ENCODE assay signal across 30 cellular contexts in the genomic region with DNA sequence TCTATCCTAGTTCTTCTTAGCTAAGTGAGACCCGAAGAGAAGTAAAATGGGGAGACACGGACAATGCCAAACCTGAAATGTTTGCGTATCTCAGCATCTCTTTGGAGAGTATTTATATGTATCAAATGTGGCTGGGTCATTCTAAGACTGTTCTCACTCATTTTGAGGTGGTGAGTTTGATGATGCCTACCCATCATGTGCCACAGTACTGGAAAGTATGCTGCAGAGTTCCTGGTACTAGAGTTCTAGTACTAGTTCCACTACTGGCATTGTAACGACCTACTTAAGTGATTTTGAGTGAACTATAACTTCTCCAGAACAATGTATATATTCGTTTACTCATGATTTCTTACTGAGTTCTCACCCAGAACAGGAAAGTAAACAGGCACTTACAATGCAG. TPM values are rescaled to one million over a fixed set of nuclear protein-coding genes. Genes with fewer than 3 reads are reported as not detected.
"Had no signal": no experiment of that assay in that cellular context is flagged by ENCODE, and none has a peak within 500 bp of the region (broad histone marks: within the 10 kb centered on the region; RNA-seq: fewer than 3 reads in every experiment).

No MANE protein-coding gene starts in this region.

- H3K27ac ChIP-seq: colonic mucosa, coronary artery, dorsolateral prefrontal cortex, epithelial cell of prostate, esophagus muscularis mucosa, esophagus squamous epithelium, foreskin keratinocyte, gastrocnemius medialis, gastroesophageal sphincter, heart left ventricle, heart right ventricle had no signal

- ATAC-seq: effector memory CD8-positive, alpha-beta T cell; esophagus mucosa; foreskin keratinocyte; gastrocnemius medialis; gastroesophageal sphincter; heart left ventricle; heart right ventricle had no signal

- H3K9me3 Mint-ChIP-seq: dendritic cell treated with granulocyte-macrophage colony-stimulating factor and Interleukin-4, amounts not matched to agents 40 ng/mL and 50 ng/mL, for 4 days; effector memory CD8-positive, alpha-beta T cell; endodermal cell had no signal

- H3K4me1 ChIP-seq: colonic mucosa, esophagus muscularis mucosa, esophagus squamous epithelium, foreskin keratinocyte, gastrocnemius medialis, gastroesophageal sphincter had no signal

- H3K4me3 ChIP-seq: colonic mucosa, coronary artery, dorsolateral prefrontal cortex, esophagus muscularis mucosa, esophagus squamous epithelium, gastrocnemius medialis, gastroesophageal sphincter, heart left ventricle, heart right ventricle had no signal

- H3K27me3 Mint-ChIP-seq: dendritic cell treated with granulocyte-macrophage colony-stimulating factor and Interleukin-4, amounts not matched to agents 40 ng/mL and 50 ng/mL, for 4 days had no signal

- DNase-seq: colonic mucosa; cortex of kidney; dermis blood vessel endothelial cell; dorsolateral prefrontal cortex; effector CD4-positive, alpha-beta T cell; effector CD8-positive, alpha-beta T cell; effector memory CD4-positive, alpha-beta T cell; effector memory CD8-positive, alpha-beta T cell; endodermal cell; erythroblast; esophagus squamous epithelium; foreskin fibroblast; foreskin keratinocyte; foreskin melanocyte; gastrocnemius medialis; glutamatergic neuron; head of caudate nucleus; heart left ventricle; heart right ventricle had no signal

- H3K36me3 ChIP-seq: colonic mucosa, esophagus muscularis mucosa, esophagus squamous epithelium, gastrocnemius medialis, gastroesophageal sphincter, heart left ventricle, heart right ventricle had no signal

- H3K27ac Mint-ChIP-seq: dendritic cell treated with granulocyte-macrophage colony-stimulating factor and Interleukin-4, amounts not matched to agents 40 ng/mL and 50 ng/mL, for 4 days; effector memory CD8-positive, alpha-beta T cell; endodermal cell had no signal

- H3K4me3 Mint-ChIP-seq: dendritic cell treated with granulocyte-macrophage colony-stimulating factor and Interleukin-4, amounts not matched to agents 40 ng/mL and 50 ng/mL, for 4 days; effector memory CD8-positive, alpha-beta T cell; endodermal cell had no signal

- H3K9me3 ChIP-seq: colonic mucosa, esophagus muscularis mucosa, esophagus squamous epithelium, gastrocnemius medialis, gastroesophageal sphincter, heart left ventricle, heart right ventricle had no signal

- H3K27me3 ChIP-seq: colonic mucosa, dorsolateral prefrontal cortex, esophagus muscularis mucosa, esophagus squamous epithelium, gastrocnemius medialis, gastroesophageal sphincter, heart left ventricle, heart right ventricle had no signal

RNA-seq across cellular contexts. Expression of a gene that starts 41.9 kb away (rescaled TPM):
- total RNA-seq: colonic mucosa, dermis blood vessel endothelial cell, dermis microvascular lymphatic vessel endothelial cell, endothelial cell of umbilical vein, esophagus mucosa, esophagus squamous epithelium, fibroblast of lung, fibroblast of villous mesenchyme, foreskin keratinocyte, gastrocnemius medialis, gastroesophageal sphincter, glomerular endothelial cell, heart left ventricle, heart right ventricle had no signal
- polyA plus RNA-seq: endothelial cell of umbilical vein, fibroblast of lung, foreskin keratinocyte, heart left ventricle, heart right ventricle had no signal
